ENCODE assay signal across 16 cellular contexts in genomic region chr15:67181221-67181639, GRCh38.
DNase-seq lines count a peak whose midpoint lies in the region; ATAC-seq and TF ChIP-seq lines count a peak whose summit lies in the region.
"Had no signal": no experiment of that assay in that cellular context is flagged by ENCODE, and none has a peak within 500 bp of the region (broad histone marks: within the 10 kb centered on the region; RNA-seq: fewer than 3 reads in every experiment).

No MANE protein-coding gene starts in this region.

- intact Hi-C loops in vagina (cut with DNase I): loop anchor here (10.0 kb wide), 1 partner anchor 56 kb away; no protein-coding TSS in a partner anchor

- TF ChIP-seq CTCF in RWPE2 (IDR thresholded peaks at IDR 0.05; ENCODE audit: poor library complexity, severe bottlenecking) (no peak), suprapubic skin (IDR thresholded peaks at IDR 0.05) (no peak), vagina (IDR thresholded peaks at IDR 0.05) (no peak)

- H3K27ac ChIP-seq in RWPE2 (ENCODE audit: poor library complexity, severe bottlenecking): no peak overlapping the region
- no peak overlapping the region for H3K27ac ChIP-seq in suprapubic skin
- H3K27ac ChIP-seq in vagina: no peak overlapping the region

- H3K36me3 ChIP-seq in RWPE2 (ENCODE audit: low read depth) (peaks cover 86% of the 10 kb centered on the region), suprapubic skin (peaks cover 28% of the 10 kb centered on the region), vagina (peaks cover 0 to 14% of the 10 kb centered on the region in 2 donors)

- TF ChIP-seq POLR2A in suprapubic skin (IDR thresholded peaks at IDR 0.05) (no peak), vagina (IDR thresholded peaks at IDR 0.05) (no peak)

- no peak for TF ChIP-seq EP300 in suprapubic skin (IDR thresholded peaks at IDR 0.05)

- H3K4me3 ChIP-seq in RWPE2 (ENCODE audit: severe bottlenecking) (no peak overlapping the region), suprapubic skin (no peak overlapping the region), vagina (no peak overlapping the region)

- DNase-seq in activated effector memory CD4-positive, alpha-beta T cell treated with anti-CD3 and anti-CD28 coated beads, Interleukin-2, amount 50 U/mL, for 16 hours: peak; percentile 63
- no peak for DNase-seq in activated effector memory CD4-positive, alpha-beta T cell treated with Interleukin-2 at 50 U/mL for 16 hours
- DNase-seq in RWPE2 (ENCODE audit: low spot score) (peak; percentile 62), iPS-NIHi7 (ENCODE audit: extremely low spot score) (peak; percentile 44), suprapubic skin (ENCODE audit: low spot score in 2 of 2) (peak; percentile 36 to 71), vagina (ENCODE audit: extremely low spot score in 2 of 2) (no peak)
- no peak for DNase-seq in stimulated activated CD4-positive, alpha-beta T cell treated with anti-CD3 and anti-CD28 coated beads, Interleukin-4, amount 100 ng/mL, for 24 hours
- DNase-seq: ACHN; activated T-cell treated with anti-CD3 and anti-CD28 coated beads, Interleukin-2, amount 50 U/mL, for 4 hours; CD8-positive, alpha-beta memory T cell; KG1; NCI-H146; NCI-H510A; nephron progenitor cell; retina had no signal

- 96% methylated on average over 6 of the region's 15 CpGs for WGBS in suprapubic skin

- H3K9me3 ChIP-seq in RWPE2 (ENCODE audit: severe bottlenecking): no peaks in the 10 kb centered on the region
- H3K9me3 ChIP-seq in suprapubic skin: no peaks in the 10 kb centered on the region
- no peaks in the 10 kb centered on the region for H3K9me3 ChIP-seq in vagina

- no peak for ATAC-seq in RWPE2 (ENCODE audit: low read depth)
- no peak for ATAC-seq in HG03565 (IDR thresholded peaks at IDR 0.05; ENCODE audit: unreplicated experiment)
- ATAC-seq: activated T-cell treated with anti-CD3 and anti-CD28 coated beads, Interleukin-2, amount 50 U/mL, for 4 hours had no signal

- H3K27me3 ChIP-seq in RWPE2 (ENCODE audit: insufficient read depth, poor library complexity, severe bottlenecking): no peaks in the 10 kb centered on the region
- no peaks in the 10 kb centered on the region for H3K27me3 ChIP-seq in suprapubic skin
- H3K27me3 ChIP-seq in vagina: no peaks in the 10 kb centered on the region

- H3K4me1 ChIP-seq in RWPE2 (ENCODE audit: insufficient read depth, poor library complexity, severe bottlenecking): peaks cover 23% of the 10 kb centered on the region
- peaks cover 32% of the 10 kb centered on the region for H3K4me1 ChIP-seq in suprapubic skin
- H3K4me1 ChIP-seq in vagina: peaks cover 63% of the 10 kb centered on the region

Comparison
In these comparisons a context has a peak if more than half of its experiments do, and no peak if none do; other contexts are left out.
1. DNase-seq: peak in activated effector memory CD4-positive, alpha-beta T cell treated with anti-CD3 and anti-CD28 coated beads, Interleukin-2, amount 50 U/mL, for 16 hours (single experiment), RWPE2 (single experiment), iPS-NIHi7 (single experiment) and suprapubic skin (2 of 2); none in activated effector memory CD4-positive, alpha-beta T cell treated with Interleukin-2 at 50 U/mL for 16 hours (single experiment), stimulated activated CD4-positive, alpha-beta T cell treated with anti-CD3 and anti-CD28 coated beads, Interleukin-4, amount 100 ng/mL, for 24 hours (single experiment) and vagina (0 of 2).